Comparison of ENCODE assay signal across 8 cellular contexts in genomic region chr17:29133146-29133713, GRCh38. TPM values are rescaled to one million over a fixed set of nuclear protein-coding genes. Genes with fewer than 3 reads are reported as not detected.
DNase-seq lines count a peak whose midpoint lies in the region; ATAC-seq, FAIRE-seq and TF ChIP-seq lines count a peak whose summit lies in the region.

No MANE protein-coding gene starts in this region.

- WGBS in pancreas, 2 donors = 83 to 90% methylated on average over 4 of the region's 4 CpGs

- no peaks in the 10 kb centered on the region for H3K36me3 ChIP-seq in SJCRH30
- H3K36me3 ChIP-seq in pancreas = no peaks in the 10 kb centered on the region

- H3K4me1 ChIP-seq in SJCRH30 = peaks cover 20% of the 10 kb centered on the region
- no peaks in the 10 kb centered on the region for H3K4me1 ChIP-seq in pancreas

- no peak for FAIRE-seq in pancreas (lab: Jason Lieb, UNC)

- DNase-seq in ELF-1 (ENCODE audit: low read depth, low spot score) (peak; percentile 30), SJCRH30 (peak in 1 of 2 experiments; percentile 45), fibroblast of villous mesenchyme (ENCODE audit: low read depth) (peak; percentile 86), pancreas (no peak), T-helper 1 cell (no peak), DMS153 treated with DMSO at 0.1 percent for 48 hours (lab: John Stamatoyannopoulos, UW; ENCODE audit: unreplicated experiment) (no peak)

- H3K4me3 ChIP-seq in SJCRH30 (no peak overlapping the region), fibroblast of villous mesenchyme (ENCODE audit: low read depth, low read length) (no peak overlapping the region), pancreas (no peak overlapping the region)

- H3K27ac ChIP-seq in SJCRH30 (peak overlapping the region; percentile 3; the same call in 1 of the 2 replicates), pancreas (no peak overlapping the region)

- H3K9me3 ChIP-seq in SJCRH30 (replicated peaks) (no peaks in the 10 kb centered on the region), pancreas (no peaks in the 10 kb centered on the region)

- intact Hi-C loops in pancreas (cut with DNase I) = no loop called here

- ATAC-seq in pancreas (peak in 3 of 4 donors; percentile 41 to 61 (median 52)), GM18502 (IDR thresholded peaks at IDR 0.05; ENCODE audit: poor library complexity, unreplicated experiment) (no peak), HG02623 (IDR thresholded peaks at IDR 0.05; ENCODE audit: unreplicated experiment) (no peak)

- H3K27me3 ChIP-seq in SJCRH30 (no peaks in the 10 kb centered on the region), pancreas (no peaks in the 10 kb centered on the region)

- TF ChIP-seq CTCF in fibroblast of villous mesenchyme (IDR thresholded peaks at IDR 0.05; ENCODE audit: insufficient read depth, low read depth, low read length) = no peak
- TF ChIP-seq CTCF in pancreas (IDR thresholded peaks at IDR 0.05) = no peak

RNA-seq across cellular contexts. Expression of gene MYO18A, which starts 47.0 kb away (rescaled TPM):
- 86.9 and 91.9 TPM in 2 replicates for total RNA-seq in SJCRH30 (2014; rRNA removed; shearing (Covaris generic))
- 59.6 and 61.2 TPM in 2 replicates for total RNA-seq in fibroblast of villous mesenchyme
- 10 to 100 TPM; 21.3 to 47.0 (median 28.9) TPM for total RNA-seq in pancreas
- polyA plus RNA-seq in pancreas = 10 to 100 TPM; 48.2 to 85.3 TPM

Comparison
In these comparisons a context has a peak if more than half of its experiments do, and no peak if none do; other contexts are left out.
1. DNase-seq: peak in ELF-1 (single experiment) and fibroblast of villous mesenchyme (single experiment); none in pancreas (0 of 6), T-helper 1 cell (0 of 5) and DMS153 treated with DMSO at 0.1 percent for 48 hours (single experiment).
2. ATAC-seq: peak in pancreas (3 of 4); none in GM18502 (single experiment) and HG02623 (single experiment).